Comparison of ENCODE assay signal across 10 cellular contexts in genomic region chr19:51297406-51297805, GRCh38. TPM values are rescaled to one million over a fixed set of nuclear protein-coding genes. Genes with fewer than 3 reads are reported as not detected.
"Had no signal": no experiment of that assay in that cellular context is flagged by ENCODE, and none has a peak within 500 bp of the region (broad histone marks: within the 10 kb centered on the region; RNA-seq: fewer than 3 reads in every experiment).

No MANE protein-coding gene starts in this region.

- ATAC-seq: HepG2, K562 had no signal

- DNase-seq: IMR-90, KBM-7, KG1 had no signal

- FAIRE-seq: HepG2, HTR-8/SVneo, K562 had no signal

- H3K27ac ChIP-seq: HL-60 had no signal

- H3K4me3 ChIP-seq: K562 had no signal

RNA-seq across cellular contexts. Expression of gene IGLON5, which starts 14.0 kb away (rescaled TPM):
- total RNA-seq: HT-29, HT1080, IMR-90 had no signal
- polyA plus RNA-seq: IgD-negative memory B cell, IMR-90 had no signal

RNA-seq across cellular contexts. Expression of gene SIGLECL1, which starts 46.5 kb away (rescaled TPM):
- total RNA-seq: HepG2, HT-29, HT1080, IMR-90, K562 had no signal
- polyA plus RNA-seq: HepG2, IgD-negative memory B cell, IMR-90, K562 had no signal
